24 cellular contexts compared by ENCODE assay signal in genomic region chr4:4471195-4471594, GRCh38.
DNase-seq lines count a peak whose midpoint lies in the region; ATAC-seq and TF ChIP-seq lines count a peak whose summit lies in the region.
"Had no signal": no experiment of that assay in that cellular context is flagged by ENCODE, and none has a peak within 500 bp of the region (broad histone marks: within the 10 kb centered on the region; RNA-seq: fewer than 3 reads in every experiment).

No MANE protein-coding gene starts in this region.

- peaks cover 4% of the 10 kb centered on the region for H3K9me3 Mint-ChIP-seq in activated naive CD8-positive, alpha-beta T cell treated with anti-CD3 and anti-CD28 coated beads, Interleukin-2, amount 50 U/mL, for 24 hours
- no peaks in the 10 kb centered on the region for H3K9me3 Mint-ChIP-seq in activated naive CD8-positive, alpha-beta T cell treated with anti-CD3 and anti-CD28 coated beads for 36 hours
- no peaks in the 10 kb centered on the region for H3K9me3 Mint-ChIP-seq in neural crest cell
- H3K9me3 Mint-ChIP-seq: CD4-positive, alpha-beta T cell; CD8-positive, alpha-beta memory T cell had no signal

- no peak overlapping the region for H3K4me3 Mint-ChIP-seq in activated naive CD8-positive, alpha-beta T cell treated with anti-CD3 and anti-CD28 coated beads, Interleukin-2, amount 50 U/mL, for 24 hours
- H3K4me3 Mint-ChIP-seq in activated naive CD8-positive, alpha-beta T cell treated with anti-CD3 and anti-CD28 coated beads for 36 hours, result no peak overlapping the region
- H3K4me3 Mint-ChIP-seq in T-helper 17 cell (no peak overlapping the region), neural crest cell (no peak overlapping the region)
- H3K4me3 Mint-ChIP-seq: CD14-positive monocyte; CD4-positive, alpha-beta T cell; CD8-positive, alpha-beta memory T cell; H9 had no signal

- peaks cover 6% of the 10 kb centered on the region for H3K4me1 Mint-ChIP-seq in activated naive CD8-positive, alpha-beta T cell treated with anti-CD3 and anti-CD28 coated beads, Interleukin-2, amount 50 U/mL, for 24 hours
- H3K4me1 Mint-ChIP-seq in activated naive CD8-positive, alpha-beta T cell treated with anti-CD3 and anti-CD28 coated beads for 36 hours, result peaks cover 6% of the 10 kb centered on the region
- H3K4me1 Mint-ChIP-seq in T-helper 17 cell (peaks cover 11% of the 10 kb centered on the region), neural crest cell (peaks cover 22% of the 10 kb centered on the region)

- no peak for ATAC-seq in activated naive CD8-positive, alpha-beta T cell treated with anti-CD3 and anti-CD28 coated beads, Interleukin-2, amount 50 U/mL, for 24 hours
- peak in 3 of 4 donors; percentile 19 to 70 (median 30) for ATAC-seq in heart left ventricle
- ATAC-seq in T-helper 17 cell, result no peak
- ATAC-seq: A549, GM12878, HCT116 had no signal

- no peaks in the 10 kb centered on the region for H3K9me3 ChIP-seq in heart left ventricle
- H3K9me3 ChIP-seq in right atrium auricular region, result no peaks in the 10 kb centered on the region
- no peaks in the 10 kb centered on the region for H3K9me3 ChIP-seq in T-helper 17 cell (ENCODE audit: control insufficient read depth, low read length, poor library complexity, severe bottlenecking)
- H3K9me3 ChIP-seq: A549, BE2C had no signal

- 87 to 91% (median 88%) methylated on average over 3 of the region's 3 CpGs for WGBS in heart left ventricle, 4 donors

- H3K4me1 ChIP-seq in heart left ventricle, result peaks cover 0 to 17% (median 0%) of the 10 kb centered on the region in 12 donors
- H3K4me1 ChIP-seq in right atrium auricular region, result peaks cover 0 to 8% of the 10 kb centered on the region in 2 donors
- H3K4me1 ChIP-seq: BE2C had no signal

- intact Hi-C loops in heart left ventricle (cut with DNase I), result no loop called here

- H3K27me3 Mint-ChIP-seq in activated naive CD8-positive, alpha-beta T cell treated with anti-CD3 and anti-CD28 coated beads, Interleukin-2, amount 50 U/mL, for 24 hours, result no peaks in the 10 kb centered on the region
- H3K27me3 Mint-ChIP-seq in activated naive CD8-positive, alpha-beta T cell treated with anti-CD3 and anti-CD28 coated beads for 36 hours, result no peaks in the 10 kb centered on the region
- H3K27me3 Mint-ChIP-seq in T-helper 17 cell, result no peaks in the 10 kb centered on the region
- no peaks in the 10 kb centered on the region for H3K27me3 Mint-ChIP-seq in neural crest cell (ENCODE audit: low read depth)
- H3K27me3 Mint-ChIP-seq: CD4-positive, alpha-beta T cell; CD8-positive, alpha-beta memory T cell had no signal

- no peak for TF ChIP-seq POLR2A in heart left ventricle (IDR thresholded peaks at IDR 0.05)

- peaks cover 31% of the 10 kb centered on the region for H3K36me3 Mint-ChIP-seq in activated naive CD8-positive, alpha-beta T cell treated with anti-CD3 and anti-CD28 coated beads, Interleukin-2, amount 50 U/mL, for 24 hours (ENCODE audit: low read depth)
- peaks cover 25% of the 10 kb centered on the region for H3K36me3 Mint-ChIP-seq in activated naive CD8-positive, alpha-beta T cell treated with anti-CD3 and anti-CD28 coated beads for 36 hours
- peaks cover 18% of the 10 kb centered on the region for H3K36me3 Mint-ChIP-seq in T-helper 17 cell (ENCODE audit: low read depth)
- H3K36me3 Mint-ChIP-seq in neural crest cell (ENCODE audit: low read depth), result peaks cover 14% of the 10 kb centered on the region

- peaks cover 0 to 53% (median 40%) of the 10 kb centered on the region in 9 donors for H3K36me3 ChIP-seq in heart left ventricle
- H3K36me3 ChIP-seq in right atrium auricular region, result peaks cover 27% of the 10 kb centered on the region
- H3K36me3 ChIP-seq in H7 (replicated peaks; ENCODE audit: control insufficient read depth, insufficient read depth, low read length), result peaks cover 3% of the 10 kb centered on the region; the same call in 1 of the 2 replicates

- peak overlapping the region; percentile 24 for H3K27ac Mint-ChIP-seq in activated naive CD8-positive, alpha-beta T cell treated with anti-CD3 and anti-CD28 coated beads, Interleukin-2, amount 50 U/mL, for 24 hours
- no peak overlapping the region for H3K27ac Mint-ChIP-seq in activated naive CD8-positive, alpha-beta T cell treated with anti-CD3 and anti-CD28 coated beads for 36 hours
- H3K27ac Mint-ChIP-seq in T-helper 17 cell, result peak overlapping the region; percentile 49
- H3K27ac Mint-ChIP-seq in neural crest cell (ENCODE audit: unreplicated experiment), result peak overlapping the region; percentile 83
- H3K27ac Mint-ChIP-seq: CD4-positive, alpha-beta T cell; H9 had no signal

- H3K27me3 ChIP-seq in heart left ventricle (no peaks in the 10 kb centered on the region), right atrium auricular region (no peaks in the 10 kb centered on the region), H7 (ENCODE audit: control insufficient read depth, insufficient read depth, low read length) (no peaks in the 10 kb centered on the region)
- H3K27me3 ChIP-seq: BE2C; BLaER1 treated with 17β-estradiol and CSF1 and Interleukin-3, amounts not matched to agents 10 nM and 100 nM had no signal

- TF ChIP-seq CTCF in heart left ventricle (IDR thresholded peaks at IDR 0.05) (no peak), right atrium auricular region (IDR thresholded peaks at IDR 0.05) (no peak), neural crest cell (conservative IDR thresholded peaks at IDR 0.05) (no peak)

- H3K27ac ChIP-seq in heart left ventricle (no peak overlapping the region), right atrium auricular region (no peak overlapping the region)
- H3K27ac ChIP-seq: A549; BLaER1 treated with 17β-estradiol and CSF1 and Interleukin-3, amounts not matched to agents 10 nM and 100 nM had no signal

- no peak overlapping the region for H3K4me3 ChIP-seq in heart left ventricle
- H3K4me3 ChIP-seq in right atrium auricular region, result no peak overlapping the region
- no peak overlapping the region for H3K4me3 ChIP-seq in H7 (ENCODE audit: insufficient read depth, low read depth, low read length)
- H3K4me3 ChIP-seq: A549; BLaER1 treated with 17β-estradiol and CSF1 and Interleukin-3, amounts not matched to agents 10 nM and 100 nM; GM12878; GM23248 had no signal

- no peak for DNase-seq in activated naive CD8-positive, alpha-beta T cell treated with anti-CD3 and anti-CD28 coated beads, Interleukin-2, amount 50 U/mL, for 24 hours
- no peak for DNase-seq in activated naive CD8-positive, alpha-beta T cell treated with anti-CD3 and anti-CD28 coated beads for 36 hours
- no peak for DNase-seq in heart left ventricle
- no peak for DNase-seq in right atrium auricular region (ENCODE audit: low spot score)
- no peak for DNase-seq in T-helper 17 cell
- DNase-seq in neural crest cell (ENCODE audit: low read depth, low spot score), result no peak
- no peak for DNase-seq in H7
- DNase-seq: 8988T; ACHN; AML-193; BE2C; CD4-positive, alpha-beta T cell; CD8-positive, alpha-beta memory T cell; DMS 273 treated with DMSO at 0.1 percent for 48 hours; DMS79; EL; GDM1; GM23248; H9 had no signal

Comparison
In these comparisons a context has a peak if more than half of its experiments do, and no peak if none do; other contexts are left out.
1. ATAC-seq: peak in heart left ventricle (3 of 4); none in activated naive CD8-positive, alpha-beta T cell treated with anti-CD3 and anti-CD28 coated beads, Interleukin-2, amount 50 U/mL, for 24 hours (single experiment) and T-helper 17 cell (single experiment).